13 cellular contexts compared by ENCODE assay signal in genomic region chr1:53450225-53450624, GRCh38. TPM values are rescaled to one million over a fixed set of nuclear protein-coding genes. Genes with fewer than 3 reads are reported as not detected.
A peak's percentile ranks its signal among the peaks of the same experiment; 100 is the strongest.
DNase-seq lines count a peak whose midpoint lies in the region; ATAC-seq, FAIRE-seq and TF ChIP-seq lines count a peak whose summit lies in the region.
"Had no signal": no experiment of that assay in that cellular context is flagged by ENCODE, and none has a peak within 500 bp of the region (broad histone marks: within the 10 kb centered on the region; RNA-seq: fewer than 3 reads in every experiment).

No MANE protein-coding gene starts in this region.

- H3K79me2 ChIP-seq in keratinocyte (ENCODE audit: control insufficient read depth, insufficient read depth, low read length) = no peaks in the 10 kb centered on the region

- dilution Hi-C loops in keratinocyte (cut with MboI; ENCODE audit: extremely low pct_ligation_motif_present, low sequenced_read_pairs) = no loop called here

- H3K27ac ChIP-seq in keratinocyte (ENCODE audit: control insufficient read depth, insufficient read depth, low read length) = no peak overlapping the region
- H3K27ac ChIP-seq: VCaP had no signal

- ATAC-seq in GM18870 (IDR thresholded peaks at IDR 0.05; ENCODE audit: unreplicated experiment) = no peak
- ATAC-seq: sciatic nerve had no signal

- H3K4me1 ChIP-seq in ES-I3 (ENCODE audit: insufficient read depth, low read length) (peaks cover 36% of the 10 kb centered on the region), keratinocyte (ENCODE audit: control insufficient read depth, extremely low read depth, insufficient read depth, low read length) (no peaks in the 10 kb centered on the region)

- no peaks in the 10 kb centered on the region for H3K9me1 ChIP-seq in keratinocyte (ENCODE audit: control insufficient read depth, extremely low read depth, insufficient read depth, low read length)

- TF ChIP-seq CTCF in HFF-Myc (IDR thresholded peaks at IDR 0.05; ENCODE audit: low read depth, low read length, missing control alignments) (peak; percentile 59), keratinocyte (optimal IDR thresholded peaks at IDR 0.05 in 1 of 3, IDR thresholded peaks at IDR 0.05 in 1 of 3, conservative IDR thresholded peaks at IDR 0.05 in 1 of 3; ENCODE audit: extremely low read depth in 1 of 3, insufficient read depth in 2 of 3, low read length in 3 of 3) (peak; percentile 45 to 65 (median 50))

- FAIRE-seq in keratinocyte (lab: Jason Lieb, UNC) = no peak
- FAIRE-seq: GM12891 had no signal

- H3K4me2 ChIP-seq in keratinocyte (ENCODE audit: control insufficient read depth, extremely low read depth, insufficient read depth, low read depth, low read length) = no peak overlapping the region

- H3K27me3 ChIP-seq in keratinocyte (ENCODE audit: control insufficient read depth, extremely low read depth, insufficient read depth, low read length) = peaks cover 11% of the 10 kb centered on the region

- H3K9ac ChIP-seq in ES-I3 (ENCODE audit: low read depth, low read length) = peak overlapping the region; percentile 35; the same call in 1 of the 2 replicates
- no peak overlapping the region for H3K9ac ChIP-seq in keratinocyte (ENCODE audit: control insufficient read depth, extremely low read depth, insufficient read depth, low read length)

- no peaks in the 10 kb centered on the region; the same call in 1 of the 2 replicates for H3K9me3 ChIP-seq in ES-I3 (ENCODE audit: control insufficient read depth, insufficient read depth, low read length)
- H3K9me3 ChIP-seq in keratinocyte (ENCODE audit: control insufficient read depth, low read depth, low read length) = no peaks in the 10 kb centered on the region

- no peak overlapping the region for H2AFZ ChIP-seq in keratinocyte (ENCODE audit: control insufficient read depth, low read length)

- no peaks in the 10 kb centered on the region for H4K20me1 ChIP-seq in keratinocyte (ENCODE audit: control insufficient read depth, extremely low read depth, insufficient read depth, low read length)

- H3K4me3 ChIP-seq in HFF-Myc (replicated peaks; ENCODE audit: low read depth, low read length) (no peak overlapping the region), keratinocyte (ENCODE audit: control insufficient read depth in 2 of 3, extremely low read depth in 1 of 3, insufficient read depth in 2 of 3, low read depth in 1 of 3, low read length in 3 of 3) (no peak overlapping the region)

- H3K36me3 ChIP-seq in ES-I3 (ENCODE audit: insufficient read depth, low read length) (no peaks in the 10 kb centered on the region), keratinocyte (ENCODE audit: control insufficient read depth in 2 of 2, extremely low read depth in 1 of 2, insufficient read depth in 2 of 2, low read length in 2 of 2) (no peaks in the 10 kb centered on the region)

- DNase-seq in HFF-Myc (ENCODE audit: extremely low read depth, low read depth) (no peak), UCSD-AML1 (lab: John Stamatoyannopoulos, UW; ENCODE audit: unreplicated experiment) (peak; percentile 35), keratinocyte (ENCODE audit: low read depth, low spot score) (no peak), hypothalamus (lab: John Stamatoyannopoulos, UW) (no peak), foreskin melanocyte (no peak), T-helper 9 cell (no peak)
- DNase-seq: activated naive CD4-positive, alpha-beta T cell treated with Interleukin-2 at 50 U/mL for 16 hours had no signal

RNA-seq across cellular contexts. Expression of gene DMRTB1, which starts 9.0 kb away (rescaled TPM):
- polyA plus RNA-seq in keratinocyte = not detected in 3 replicates
- not detected for polyA plus RNA-seq in keratinocyte (2011; ENCODE audit: low read depth)
- not detected in 2 replicates for polyA plus RNA-seq in keratinocyte (2011; cell fraction: cytosol; rRNA removed)
- not detected in 2 replicates for polyA plus RNA-seq in keratinocyte (2011; cell fraction: nucleus; rRNA removed)
- polyA plus RNA-seq in keratinocyte (2012; ENCODE audit: low replicate concordance) = not detected in 2 replicates
- polyA minus RNA-seq in keratinocyte = not detected in 3 replicates
- not detected for polyA minus RNA-seq in keratinocyte (2011; cell fraction: cytosol; rRNA and poly(A)+ RNA removed)
- not detected in 2 replicates for polyA minus RNA-seq in keratinocyte (2011; cell fraction: nucleus; rRNA and poly(A)+ RNA removed)
- polyA plus RNA-seq: liver had no signal
